In genomic region chr1:222053790-222054294, GRCh38 we compare ENCODE assay signal across 3 cellular contexts.
A peak's percentile ranks its signal among the peaks of the same experiment; 100 is the strongest.
TF ChIP-seq lines count a peak whose summit lies in the region.

No MANE protein-coding gene starts in this region.

TF ChIP-seq in A549, 52 proteins besides CTCF, POLR2A, EP300 and RAD21 (continued from another document):
- no peak for TF ChIP-seq E2F6 (IDR thresholded peaks at IDR 0.05; ENCODE audit: borderline replicate concordance, low read depth)

TF ChIP-seq in IMR-90, 13 proteins besides CTCF, POLR2A, EP300 and RAD21:
- no peak for TF ChIP-seq RFX5 (IDR thresholded peaks at IDR 0.05; ENCODE audit: low read depth, low read length)
- TF ChIP-seq CEBPB (IDR thresholded peaks at IDR 0.05; ENCODE audit: low read depth, low read length) = peak; percentile 98
- TF ChIP-seq CHD1 (IDR thresholded peaks at IDR 0.05; ENCODE audit: low read depth, low read length) = no peak
- no peak for TF ChIP-seq BHLHE40 (IDR thresholded peaks at IDR 0.05; ENCODE audit: low read depth, low read length)

TF ChIP-seq in K562, 482 proteins besides CTCF, POLR2A, EP300 and RAD21:
- TF ChIP-seq CEBPG (CRISPR knock-in tag; IDR thresholded peaks at IDR 0.05) (no peak), CEBPG (tag; conservative IDR thresholded peaks at IDR 0.05 in 1 of 2, IDR thresholded peaks at IDR 0.05 in 1 of 2) (peak; percentile 58 to 95), SUPT5H (IDR thresholded peaks at IDR 0.05) (no peak), CEBPB (tag; IDR thresholded peaks at IDR 0.05) (peak; percentile 85)
